In the genomic region with DNA sequence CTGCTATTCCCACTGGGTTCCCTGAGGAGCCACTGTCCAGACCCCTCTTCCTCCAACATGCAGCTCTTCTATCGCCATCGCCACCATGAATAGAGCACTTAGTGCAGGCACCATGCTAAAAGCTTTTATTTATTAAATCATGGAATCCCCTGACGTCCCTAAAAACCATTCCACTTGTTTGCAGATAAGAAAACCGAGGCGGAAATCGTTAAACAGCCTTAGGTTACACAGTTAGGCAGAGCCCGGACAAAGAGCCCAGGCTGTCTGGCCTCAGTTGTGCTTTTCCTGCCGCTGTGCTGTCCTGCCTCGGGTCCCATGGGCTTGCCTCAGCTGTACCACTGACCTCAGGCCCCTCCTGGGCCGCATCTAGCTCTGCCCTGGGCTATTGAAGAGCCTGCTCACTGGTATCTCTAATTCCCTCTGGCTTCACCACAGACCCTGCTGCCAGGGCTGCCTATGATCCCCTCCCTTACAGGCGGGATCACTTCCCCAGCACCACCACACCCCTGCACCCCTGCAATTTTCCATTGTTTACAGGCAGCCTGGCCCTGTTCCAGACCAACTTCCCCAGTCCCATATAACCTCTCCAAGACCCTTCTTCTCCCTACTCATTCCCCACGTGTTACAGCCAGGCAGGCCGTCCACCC, we compare ENCODE assay signal across 3 cellular contexts.
TF ChIP-seq lines count a peak whose summit lies in the region.

No MANE protein-coding gene starts in this region.

TF ChIP-seq in IMR-90, 13 proteins besides CTCF, POLR2A, EP300 and RAD21:
- no peak for TF ChIP-seq CEBPB (IDR thresholded peaks at IDR 0.05; ENCODE audit: low read depth, low read length)

TF ChIP-seq in K562, 482 proteins besides CTCF, POLR2A, EP300 and RAD21:
- TF ChIP-seq U2AF2 (optimal IDR thresholded peaks at IDR 0.05; ENCODE audit: low read depth, low read length) (no peak), ZKSCAN8 (CRISPR knock-in tag; IDR thresholded peaks at IDR 0.05) (no peak), CBX1 (IDR thresholded peaks at IDR 0.05; ENCODE audit: low read depth) (no peak), RBM15 (IDR thresholded peaks at IDR 0.05; ENCODE audit: insufficient read depth, low read length) (no peak), PYGO2 (tag; IDR thresholded peaks at IDR 0.05) (no peak), ZC3H8 (IDR thresholded peaks at IDR 0.05) (no peak)

TF ChIP-seq in HepG2, 621 proteins besides CTCF, POLR2A, EP300 and RAD21:
- TF ChIP-seq TMF1 (CRISPR knock-in tag; IDR thresholded peaks at IDR 0.05; ENCODE audit: low read depth) (no peak), ZNF552 (CRISPR knock-in tag; IDR thresholded peaks at IDR 0.05; ENCODE audit: borderline replicate concordance) (no peak), EEA1 (CRISPR knock-in tag; IDR thresholded peaks at IDR 0.05; ENCODE audit: borderline replicate concordance) (no peak), BCL6 (CRISPR knock-in tag; IDR thresholded peaks at IDR 0.05) (no peak), TOE1 (CRISPR knock-in tag; IDR thresholded peaks at IDR 0.05) (no peak), IKZF5 (CRISPR knock-in tag; IDR thresholded peaks at IDR 0.05) (no peak), TCF12 (IDR thresholded peaks at IDR 0.05) (no peak), TCF12 (CRISPR knock-in tag; IDR thresholded peaks at IDR 0.05) (no peak), LCORL (IDR thresholded peaks at IDR 0.05) (no peak), LCORL (CRISPR knock-in tag; IDR thresholded peaks at IDR 0.05) (no peak), ZNF224 (CRISPR knock-in tag; IDR thresholded peaks at IDR 0.05) (no peak), ZNF136 (CRISPR knock-in tag; IDR thresholded peaks at IDR 0.05; ENCODE audit: low read depth) (no peak), GATAD2A (CRISPR knock-in tag; IDR thresholded peaks at IDR 0.05) (no peak), AGO2 (optimal IDR thresholded peaks at IDR 0.05; ENCODE audit: low read depth, low read length) (no peak), CSRNP1 (CRISPR knock-in tag; IDR thresholded peaks at IDR 0.05) (no peak), MTF1 (CRISPR knock-in tag; IDR thresholded peaks at IDR 0.05) (no peak), KMT2A (CRISPR knock-in tag; IDR thresholded peaks at IDR 0.05) (no peak)
- TF ChIP-seq, protein P1, sequence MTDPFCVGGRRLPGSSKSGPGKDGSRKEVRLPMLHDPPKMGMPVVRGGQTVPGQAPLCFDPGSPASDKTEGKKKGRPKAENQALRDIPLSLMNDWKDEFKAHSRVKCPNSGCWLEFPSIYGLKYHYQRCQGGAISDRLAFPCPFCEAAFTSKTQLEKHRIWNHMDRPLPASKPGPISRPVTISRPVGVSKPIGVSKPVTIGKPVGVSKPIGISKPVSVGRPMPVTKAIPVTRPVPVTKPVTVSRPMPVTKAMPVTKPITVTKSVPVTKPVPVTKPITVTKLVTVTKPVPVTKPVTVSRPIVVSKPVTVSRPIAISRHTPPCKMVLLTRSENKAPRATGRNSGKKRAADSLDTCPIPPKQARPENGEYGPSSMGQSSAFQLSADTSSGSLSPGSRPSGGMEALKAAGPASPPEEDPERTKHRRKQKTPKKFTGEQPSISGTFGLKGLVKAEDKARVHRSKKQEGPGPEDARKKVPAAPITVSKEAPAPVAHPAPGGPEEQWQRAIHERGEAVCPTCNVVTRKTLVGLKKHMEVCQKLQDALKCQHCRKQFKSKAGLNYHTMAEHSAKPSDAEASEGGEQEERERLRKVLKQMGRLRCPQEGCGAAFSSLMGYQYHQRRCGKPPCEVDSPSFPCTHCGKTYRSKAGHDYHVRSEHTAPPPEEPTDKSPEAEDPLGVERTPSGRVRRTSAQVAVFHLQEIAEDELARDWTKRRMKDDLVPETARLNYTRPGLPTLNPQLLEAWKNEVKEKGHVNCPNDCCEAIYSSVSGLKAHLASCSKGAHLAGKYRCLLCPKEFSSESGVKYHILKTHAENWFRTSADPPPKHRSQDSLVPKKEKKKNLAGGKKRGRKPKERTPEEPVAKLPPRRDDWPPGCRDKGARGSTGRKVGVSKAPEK (CRISPR knock-in tag; IDR thresholded peaks at IDR 0.05; ENCODE audit: borderline replicate concordance): no peak
